9 cellular contexts compared by ENCODE assay signal in genomic region chr10:131452926-131453771, GRCh38.
A peak's percentile ranks its signal among the peaks of the same experiment; 100 is the strongest.
DNase-seq lines count a peak whose midpoint lies in the region; ATAC-seq and TF ChIP-seq lines count a peak whose summit lies in the region.
"Had no signal": no experiment of that assay in that cellular context is flagged by ENCODE, and none has a peak within 500 bp of the region (broad histone marks: within the 10 kb centered on the region; RNA-seq: fewer than 3 reads in every experiment).

No MANE protein-coding gene starts in this region.

- intact Hi-C loops in psoas muscle (cut with DNase I), result loop anchor here in 1 of 2 donors (5.0 to 10.0 kb wide), 2 partner anchors 334 to 422 kb away; no protein-coding TSS in a partner anchor

- peaks cover 0 to 29% (median 2%) of the 10 kb centered on the region in 3 donors for H3K27me3 ChIP-seq in psoas muscle (ENCODE audit: insufficient read depth in 3 of 3, low read length in 2 of 3)

- H3K27me3 Mint-ChIP-seq in osteocyte (ENCODE audit: unreplicated experiment), result no peaks in the 10 kb centered on the region

- WGBS in psoas muscle, 3 donors, result 26 to 29% (median 26%) methylated on average over 38 of the region's 38 CpGs

- peak; percentile 94 for DNase-seq in left kidney (ENCODE audit: low read depth, low spot score)
- peak in 1 of 2 donors; percentile 61 for DNase-seq in psoas muscle
- no peak for DNase-seq in H4 (ENCODE audit: low spot score)
- no peak for DNase-seq in NCI-H345 treated with DMSO at 0.1 percent for 48 hours (lab: John Stamatoyannopoulos, UW; ENCODE audit: unreplicated experiment)
- no peak for DNase-seq in osteocyte (ENCODE audit: extremely low spot score, unreplicated experiment)
- DNase-seq in AG08395 (ENCODE audit: low spot score), result no peak

- TF ChIP-seq CTCF in psoas muscle (IDR thresholded peaks at IDR 0.05) (no peak), osteocyte (IDR thresholded peaks at IDR 0.05) (no peak)

- no peaks in the 10 kb centered on the region for H3K4me1 ChIP-seq in psoas muscle

- ATAC-seq in HG03354 (IDR thresholded peaks at IDR 0.05; ENCODE audit: poor library complexity, severe bottlenecking, unreplicated experiment) (peak; percentile 20), esophagus mucosa (peak; percentile 69), psoas muscle (peak in 2 of 4 donors; percentile 32 to 42)

- no peak overlapping the region for H3K4me3 Mint-ChIP-seq in osteocyte (ENCODE audit: unreplicated experiment)

- no peaks in the 10 kb centered on the region for H3K36me3 ChIP-seq in psoas muscle (ENCODE audit: insufficient read depth in 1 of 2, low read depth in 1 of 2)

- H3K4me1 Mint-ChIP-seq in osteocyte (ENCODE audit: unreplicated experiment), result no peaks in the 10 kb centered on the region

- H3K36me3 Mint-ChIP-seq in osteocyte (ENCODE audit: unreplicated experiment), result no peaks in the 10 kb centered on the region
- H3K36me3 Mint-ChIP-seq: CD8-positive, alpha-beta memory T cell had no signal

- no peaks in the 10 kb centered on the region for H3K9me3 ChIP-seq in psoas muscle

- H3K4me3 ChIP-seq in psoas muscle, result peak overlapping the region; percentile 44

- H3K9me3 Mint-ChIP-seq in osteocyte (ENCODE audit: unreplicated experiment), result no peaks in the 10 kb centered on the region

- no peak overlapping the region for H3K27ac ChIP-seq in psoas muscle

- H3K27ac Mint-ChIP-seq in osteocyte (ENCODE audit: unreplicated experiment), result no peak overlapping the region
- H3K27ac Mint-ChIP-seq: CD8-positive, alpha-beta memory T cell had no signal
